Comparison of ENCODE assay signal across 21 cellular contexts in the genomic region with DNA sequence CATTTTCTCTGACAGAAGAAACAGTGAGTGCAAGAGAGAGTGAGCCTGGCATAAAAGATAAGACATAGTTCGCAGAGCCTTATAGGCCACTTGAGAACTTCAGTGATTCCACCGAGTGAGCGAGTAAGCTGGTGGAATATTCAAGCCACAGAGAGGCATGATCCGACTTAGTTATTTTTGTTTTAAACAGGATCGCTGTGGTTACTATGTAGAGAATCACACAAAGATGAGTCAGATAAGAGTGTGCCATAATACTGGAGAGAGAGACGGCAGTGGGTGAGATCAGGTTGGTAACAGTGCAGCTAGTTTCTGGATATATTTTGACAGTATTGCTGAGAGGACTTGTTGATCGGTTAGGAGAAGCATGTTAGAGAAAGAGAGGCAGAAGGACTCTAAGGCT.
A peak's percentile ranks its signal among the peaks of the same experiment; 100 is the strongest.
DNase-seq lines count a peak whose midpoint lies in the region; ATAC-seq and TF ChIP-seq lines count a peak whose summit lies in the region.
"Had no signal": no experiment of that assay in that cellular context is flagged by ENCODE, and none has a peak within 500 bp of the region (broad histone marks: within the 10 kb centered on the region; RNA-seq: fewer than 3 reads in every experiment).

No MANE protein-coding gene starts in this region.

- no peak overlapping the region for H3K4me3 ChIP-seq in fibroblast of lung (replicated peaks in 1 of 4; ENCODE audit: control extremely low read depth in 1 of 4, insufficient read depth in 1 of 4, low read depth in 3 of 4, low read length in 4 of 4)
- H3K4me3 ChIP-seq: ovary, tibial artery had no signal

- no peaks in the 10 kb centered on the region for H3K27me3 ChIP-seq in fibroblast of lung (ENCODE audit: control insufficient read depth, insufficient read depth, low read length)
- H3K27me3 ChIP-seq: ovary, tibial artery had no signal

- H2AFZ ChIP-seq in fibroblast of lung (ENCODE audit: low read length) = no peak overlapping the region

- peak; percentile 46 for DNase-seq in GM04504 (ENCODE audit: low read depth)
- DNase-seq in RPMI7951 (ENCODE audit: low read depth) = peak; percentile 84
- DNase-seq in fibroblast of lung (ENCODE audit: low read depth in 2 of 2) = peak; percentile 48 to 81
- peak; percentile 84 for DNase-seq in stromal cell of bone marrow (ENCODE audit: low read depth)
- no peak for DNase-seq in stimulated activated CD4-positive, alpha-beta T cell treated with anti-CD3 and anti-CD28 coated beads, Interleukin-4, amount 100 ng/mL, for 4 hours
- DNase-seq: activated CD4-positive, alpha-beta T cell treated with anti-CD3 and anti-CD28 coated beads for 48 hours; activated T-cell treated with anti-CD3 and anti-CD28 coated beads for 4 hours; CD4-positive, CD25-positive, alpha-beta regulatory T cell; central memory CD4-positive, alpha-beta T cell; effector memory CD4-positive, alpha-beta T cell; EL; MV-4-11; NCI-H2081; NCI-H510A treated with DMSO at 0.1 percent for 48 hours; ovary; stimulated activated CD4-positive, alpha-beta T cell treated with anti-CD3 and anti-CD28 coated beads, Interleukin-4, amount 100 ng/mL, for 24 hours; T-helper 9 cell; tibial artery had no signal

- no peak overlapping the region for H3K27ac ChIP-seq in fibroblast of lung (ENCODE audit: insufficient read depth, low read length)
- H3K27ac ChIP-seq: ovary, tibial artery had no signal

- H3K36me3 ChIP-seq in fibroblast of lung (ENCODE audit: control insufficient read depth, insufficient read depth, low read length) = no peaks in the 10 kb centered on the region
- H3K36me3 ChIP-seq: ovary, tibial artery had no signal

- no peak for TF ChIP-seq CTCF in fibroblast of lung (conservative IDR thresholded peaks at IDR 0.05 in 1 of 2, IDR thresholded peaks at IDR 0.05 in 1 of 2; ENCODE audit: low read depth in 1 of 2, low read length in 2 of 2)

- no peaks in the 10 kb centered on the region for H4K20me1 ChIP-seq in fibroblast of lung (ENCODE audit: control insufficient read depth, extremely low read depth, insufficient read depth, low read length)

- H3K79me2 ChIP-seq in fibroblast of lung (ENCODE audit: control insufficient read depth, insufficient read depth, low read length) = no peaks in the 10 kb centered on the region

- H3K9me3 ChIP-seq in fibroblast of lung (ENCODE audit: control insufficient read depth, insufficient read depth, low read depth, low read length) = no peaks in the 10 kb centered on the region
- H3K9me3 ChIP-seq: ovary, tibial artery had no signal

- H3K4me1 ChIP-seq in fibroblast of lung (ENCODE audit: control insufficient read depth, extremely low read depth, insufficient read depth, low read length) = no peaks in the 10 kb centered on the region

- ATAC-seq in GM21717 (IDR thresholded peaks at IDR 0.05; ENCODE audit: unreplicated experiment) (no peak), GM19328 (IDR thresholded peaks at IDR 0.05; ENCODE audit: unreplicated experiment) (no peak)
- ATAC-seq: left lobe of liver had no signal

- no peak overlapping the region for H3K9ac ChIP-seq in fibroblast of lung (ENCODE audit: insufficient read depth, low read length)

- H3K4me2 ChIP-seq in fibroblast of lung (ENCODE audit: extremely low read depth, insufficient read depth, low read length) = no peak overlapping the region

Comparison
In these comparisons a context has a peak if more than half of its experiments do, and no peak if none do; other contexts are left out.
1. DNase-seq: peak in GM04504 (single experiment), RPMI7951 (single experiment), fibroblast of lung (2 of 2) and stromal cell of bone marrow (single experiment); none in stimulated activated CD4-positive, alpha-beta T cell treated with anti-CD3 and anti-CD28 coated beads, Interleukin-4, amount 100 ng/mL, for 4 hours (0 of 2).